In the genomic region with DNA sequence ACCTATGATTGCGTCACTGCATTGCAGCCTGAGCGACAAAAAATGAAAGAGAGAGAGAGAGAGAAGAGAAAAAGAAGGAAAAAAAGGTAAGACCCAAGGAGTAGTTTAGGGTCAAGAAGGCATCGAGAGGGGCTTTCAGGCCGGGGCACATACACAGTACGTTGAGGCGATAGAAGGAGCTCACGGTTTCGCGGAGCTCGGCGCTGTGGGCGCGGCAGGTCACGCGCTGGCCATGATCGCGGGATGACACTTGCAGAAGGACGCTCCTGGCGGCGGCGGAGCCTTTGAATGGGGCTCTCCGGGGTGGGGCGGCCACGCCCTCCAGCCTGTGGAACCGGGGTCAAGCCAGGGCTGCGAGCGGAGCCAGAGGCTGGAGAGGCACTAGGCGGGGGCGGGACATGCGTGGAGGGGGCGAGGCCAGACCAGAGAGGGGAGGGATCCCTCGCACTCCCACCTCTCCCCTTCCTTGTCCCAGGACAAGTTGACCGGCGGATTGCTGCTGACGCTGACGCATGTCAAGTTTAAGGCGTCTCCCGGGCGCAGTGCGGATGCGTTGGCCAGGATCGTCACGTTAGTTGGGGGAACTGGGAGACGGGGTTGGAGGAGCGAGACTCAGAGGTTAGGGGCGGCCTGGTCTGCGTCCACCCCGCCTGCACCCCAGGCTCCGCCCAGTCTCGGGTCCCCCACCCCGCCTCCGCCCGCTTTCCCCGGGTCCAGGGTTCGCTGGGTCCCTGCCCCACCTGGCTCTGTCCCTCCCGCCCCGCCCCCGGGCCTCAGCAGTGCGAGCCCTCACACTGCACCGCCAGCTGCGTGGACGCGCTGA, we compare ENCODE assay signal across 7 cellular contexts. TPM values are rescaled to one million over a fixed set of nuclear protein-coding genes. Genes with fewer than 3 reads are reported as not detected.
DNase-seq lines count a peak whose midpoint lies in the region; ATAC-seq and TF ChIP-seq lines count a peak whose summit lies in the region.
"Had no signal": no experiment of that assay in that cellular context is flagged by ENCODE, and none has a peak within 500 bp of the region (broad histone marks: within the 10 kb centered on the region; RNA-seq: fewer than 3 reads in every experiment).

No MANE protein-coding gene starts in this region.

- peak overlapping the region; percentile 54 to 61 for H3K4me3 ChIP-seq in duodenal mucosa (ENCODE audit: low read depth in 1 of 2, low read length in 2 of 2)
- H3K4me3 ChIP-seq in sigmoid colon: peak overlapping the region in 3 of 4 donors; percentile 11 to 29 (median 26)

- no peak for ATAC-seq in HG02981 (IDR thresholded peaks at IDR 0.05; ENCODE audit: unreplicated experiment)

- H3K9ac ChIP-seq in duodenal mucosa (ENCODE audit: low read depth in 1 of 2, low read length in 2 of 2): no peak overlapping the region

- 2 to 5% methylated on average over 63 of the region's 63 CpGs for WGBS in sigmoid colon, 2 donors

- H3K4me1 ChIP-seq in duodenal mucosa (ENCODE audit: control insufficient read depth in 1 of 2, insufficient read depth in 2 of 2, low read length in 2 of 2): peaks cover 14% of the 10 kb centered on the region in 2 donors
- peaks cover 0 to 20% (median 15%) of the 10 kb centered on the region in 4 donors for H3K4me1 ChIP-seq in sigmoid colon

- H3K27ac ChIP-seq in duodenal mucosa (ENCODE audit: low read depth, low read length) (no peak overlapping the region), sigmoid colon (no peak overlapping the region)

- DNase-seq in NCI-H2196 treated with DMSO at 0.1 percent for 48 hours (lab: John Stamatoyannopoulos, UW; ENCODE audit: unreplicated experiment) (peak; percentile 9), sigmoid colon (no peak), GM19240 (ENCODE audit: insufficient read length, low spot score) (no peak)
- no peak for DNase-seq in NK-92 treated with Interleukin-12 subunit alpha and Interleukin-12 subunit beta, amount 100 ng/mL, for 24 hours (lab: John Stamatoyannopoulos, UW)

- H3K36me3 ChIP-seq in duodenal mucosa (ENCODE audit: control insufficient read depth in 1 of 2, insufficient read depth in 2 of 2, low read length in 2 of 2): no peaks in the 10 kb centered on the region
- no peaks in the 10 kb centered on the region for H3K36me3 ChIP-seq in sigmoid colon

- TF ChIP-seq EP300 in sigmoid colon (IDR thresholded peaks at IDR 0.05): no peak

- peaks cover 32 to 38% of the 10 kb centered on the region in 2 donors for H3K27me3 ChIP-seq in duodenal mucosa (ENCODE audit: control insufficient read depth in 1 of 2, insufficient read depth in 2 of 2, low read length in 2 of 2)
- peaks cover 30 to 83% (median 77%) of the 10 kb centered on the region in 3 donors for H3K27me3 ChIP-seq in sigmoid colon

- intact Hi-C loops in sigmoid colon (cut with DNase I): no loop called here

- no peak for TF ChIP-seq CTCF in sigmoid colon (IDR thresholded peaks at IDR 0.05)

- H3K9me3 ChIP-seq in duodenal mucosa (ENCODE audit: control insufficient read depth in 1 of 2, low read length in 2 of 2): no peaks in the 10 kb centered on the region
- H3K9me3 ChIP-seq in sigmoid colon: no peaks in the 10 kb centered on the region

- TF ChIP-seq POLR2A in sigmoid colon (IDR thresholded peaks at IDR 0.05): no peak

RNA-seq across cellular contexts. Expression of gene NPHS1, which starts 6.9 kb away (rescaled TPM):
- total RNA-seq in sigmoid colon: not detected
- under 1 TPM in 2 of 3 donors, not detected in 1; under 0.01 to 0.35 TPM for polyA plus RNA-seq in sigmoid colon

RNA-seq across cellular contexts. Expression of gene KIRREL2, which starts 11.3 kb away (rescaled TPM):
- total RNA-seq in sigmoid colon: under 1 TPM in 1 of 4 donors, not detected in 3; 0.16 TPM
- polyA plus RNA-seq in sigmoid colon: under 1 TPM in 2 of 3 donors, not detected in 1; under 0.01 to 0.34 TPM

RNA-seq across cellular contexts. Expression of gene APLP1, which starts 22.9 kb away (rescaled TPM):
- 10 to 100 TPM in 1 of 4 donors, 1 to 10 TPM in 3; 3.6 to 11.3 (median 7.0) TPM for total RNA-seq in sigmoid colon
- polyA plus RNA-seq in sigmoid colon: 1 to 10 TPM in 1 of 3 donors, not detected in 2; 4.4 TPM

RNA-seq across cellular contexts. Expression of gene PRODH2, which starts 32.8 kb away (rescaled TPM):
- total RNA-seq in sigmoid colon: not detected
- not detected for polyA plus RNA-seq in sigmoid colon
- total RNA-seq: kidney epithelial cell had no signal

RNA-seq across cellular contexts. Expression of gene NFKBID, which starts 54.9 kb away (rescaled TPM):
- total RNA-seq in sigmoid colon: 1 to 10 TPM; 2.5 to 7.8 (median 6.6) TPM
- polyA plus RNA-seq in sigmoid colon: 1 to 10 TPM; 1.2 to 9.6 (median 4.4) TPM
